In genomic region chr14:61585598-61586538, GRCh38 we compare ENCODE assay signal across 9 cellular contexts.
DNase-seq lines count a peak whose midpoint lies in the region; ATAC-seq, FAIRE-seq and TF ChIP-seq lines count a peak whose summit lies in the region.
"Had no signal": no experiment of that assay in that cellular context is flagged by ENCODE, and none has a peak within 500 bp of the region (broad histone marks: within the 10 kb centered on the region; RNA-seq: fewer than 3 reads in every experiment).

No MANE protein-coding gene starts in this region.

- DNase-seq in LHCN-M2 (ENCODE audit: low read depth): peak; percentile 80
- DNase-seq in bronchial epithelial cell (ENCODE audit: low read depth): peak; percentile 77
- peak; percentile 59 for DNase-seq in left lobe of liver (ENCODE audit: low spot score)
- DNase-seq in activated T-cell treated with anti-CD3 and anti-CD28 coated beads, Interleukin-2, amount 50 U/mL, for 72 hours: no peak
- DNase-seq in WERI-Rb-1: no peak

- H3K4me3 ChIP-seq in bronchial epithelial cell (ENCODE audit: low read depth, low read length): no peak overlapping the region
- no peak overlapping the region for H3K4me3 ChIP-seq in WERI-Rb-1 (ENCODE audit: low read depth, low read length)

- H3K27ac ChIP-seq in temporal lobe (ENCODE audit: low read depth, low read length) (peak overlapping the region; percentile 64), WERI-Rb-1 (no peak overlapping the region)

- H3K36me3 Mint-ChIP-seq in activated T-cell treated with anti-CD3 and anti-CD28 coated beads, Interleukin-2, amount 50 U/mL, for 72 hours (ENCODE audit: insufficient read depth in 2 of 2): peaks cover 3 to 5% of the 10 kb centered on the region in 2 donors

- peak; percentile 49 for ATAC-seq in left lobe of liver
- no peak for ATAC-seq in HG03025 (IDR thresholded peaks at IDR 0.05; ENCODE audit: low FRiP score, unreplicated experiment)
- no peak for ATAC-seq in activated T-cell treated with anti-CD3 and anti-CD28 coated beads, Interleukin-2, amount 50 U/mL, for 72 hours (replicated peaks in 1 of 2)
- ATAC-seq in HG02588 (IDR thresholded peaks at IDR 0.05; ENCODE audit: unreplicated experiment): no peak

- peak overlapping the region in 1 of 2 donors; percentile 35 for H3K4me3 Mint-ChIP-seq in activated T-cell treated with anti-CD3 and anti-CD28 coated beads, Interleukin-2, amount 50 U/mL, for 72 hours

- H3K27ac Mint-ChIP-seq in activated T-cell treated with anti-CD3 and anti-CD28 coated beads, Interleukin-2, amount 50 U/mL, for 72 hours: no peak overlapping the region

- H3K27me3 ChIP-seq in bronchial epithelial cell (ENCODE audit: control insufficient read depth, insufficient read depth, low read length) (no peaks in the 10 kb centered on the region), WERI-Rb-1 (ENCODE audit: insufficient read depth, low read depth, severe bottlenecking) (no peaks in the 10 kb centered on the region)

- no peak for FAIRE-seq in bronchial epithelial cell (lab: Jason Lieb, UNC)
- FAIRE-seq: TTC549 had no signal

- peaks cover 33% of the 10 kb centered on the region for H3K4me1 Mint-ChIP-seq in activated T-cell treated with anti-CD3 and anti-CD28 coated beads, Interleukin-2, amount 50 U/mL, for 72 hours (ENCODE audit: low read depth)

- H3K27me3 Mint-ChIP-seq in activated T-cell treated with anti-CD3 and anti-CD28 coated beads, Interleukin-2, amount 50 U/mL, for 72 hours (ENCODE audit: low read depth): peaks cover 7% of the 10 kb centered on the region

- TF ChIP-seq CTCF in bronchial epithelial cell (IDR thresholded peaks at IDR 0.05; ENCODE audit: insufficient read depth, low read length, severe bottlenecking): no peak
- TF ChIP-seq CTCF in WERI-Rb-1 (IDR thresholded peaks at IDR 0.05; ENCODE audit: low read depth, low read length): no peak

- no peaks in the 10 kb centered on the region for H3K36me3 ChIP-seq in bronchial epithelial cell (ENCODE audit: control insufficient read depth, insufficient read depth, low read length)
- no peaks in the 10 kb centered on the region for H3K36me3 ChIP-seq in WERI-Rb-1

- H3K9me3 Mint-ChIP-seq in activated T-cell treated with anti-CD3 and anti-CD28 coated beads, Interleukin-2, amount 50 U/mL, for 72 hours: no peaks in the 10 kb centered on the region

- H3K9me3 ChIP-seq in WERI-Rb-1 (ENCODE audit: severe bottlenecking): no peaks in the 10 kb centered on the region

Comparison
In these comparisons a context has a peak if more than half of its experiments do, and no peak if none do; other contexts are left out.
1. DNase-seq: peak in LHCN-M2 (single experiment), bronchial epithelial cell (single experiment) and left lobe of liver (single experiment); none in activated T-cell treated with anti-CD3 and anti-CD28 coated beads, Interleukin-2, amount 50 U/mL, for 72 hours (0 of 2) and WERI-Rb-1 (single experiment).